Comparison of ENCODE assay signal across 8 cellular contexts in genomic region chr15:83010709-83011270, GRCh38. TPM values are rescaled to one million over a fixed set of nuclear protein-coding genes. Genes with fewer than 3 reads are reported as not detected.
DNase-seq lines count a peak whose midpoint lies in the region; ATAC-seq and TF ChIP-seq lines count a peak whose summit lies in the region.

No MANE protein-coding gene starts in this region.

- peak; percentile 69 for DNase-seq in A172 (ENCODE audit: low spot score)
- peak; percentile 43 for DNase-seq in NCI-H2171 (lab: John Stamatoyannopoulos, UW)
- DNase-seq in choroid plexus epithelial cell (ENCODE audit: low read depth), result peak; percentile 93
- DNase-seq in kidney glomerular epithelial cell (lab: John Stamatoyannopoulos, UW), result peak; percentile 70
- DNase-seq in stimulated activated CD4-positive, alpha-beta T cell treated with anti-CD3 and anti-CD28 coated beads, Interleukin-1b, Interleukin-23, amount 100 ng/mL, for 1 hour (ENCODE audit: low read depth in 2 of 2), result peak; percentile 37 to 59

- H3K4me3 ChIP-seq in choroid plexus epithelial cell (ENCODE audit: low read depth, low read length), result peak overlapping the region; percentile 99

- ATAC-seq in GM18508 (IDR thresholded peaks at IDR 0.05; ENCODE audit: insufficient read depth, unreplicated experiment) (peak; percentile 51), HG03045 (IDR thresholded peaks at IDR 0.05; ENCODE audit: unreplicated experiment) (peak; percentile 62)
- ATAC-seq in activated CD4-positive, CD25-positive, alpha-beta regulatory T cell treated with anti-CD3 and anti-CD28 coated beads, Interleukin-2, amount 50 U/mL, for 24 hours, result peak; percentile 62 to 67

- TF ChIP-seq CTCF in choroid plexus epithelial cell (conservative IDR thresholded peaks at IDR 0.05; ENCODE audit: low read depth, low read length), result peak; percentile 99

RNA-seq across cellular contexts. Expression of gene C15orf40, which starts 0.6 kb away (rescaled TPM):
- total RNA-seq in A172 (2014; rRNA removed; shearing (Covaris generic)), result 11.7 and 15.7 TPM in 2 replicates

RNA-seq across cellular contexts. Expression of gene RAMAC, which starts 24.8 kb away (rescaled TPM):
- total RNA-seq in A172 (2014; rRNA removed; shearing (Covaris generic)), result 43.0 and 46.2 TPM in 2 replicates

RNA-seq across cellular contexts. Expression of gene BTBD1, which starts 56.3 kb away (rescaled TPM):
- 92.6 and 99.4 TPM in 2 replicates for total RNA-seq in A172 (2014; rRNA removed; shearing (Covaris generic))

RNA-seq across cellular contexts. Expression of gene HOMER2, which starts 58.3 kb away (rescaled TPM):
- 26.7 and 34.1 TPM in 2 replicates for total RNA-seq in A172 (2014; rRNA removed; shearing (Covaris generic))

Comparison
In these comparisons a context has a peak if more than half of its experiments do, and no peak if none do; other contexts are left out.
1. Peak in every context shown above with its lines: DNase-seq, ATAC-seq and H3K4me3 ChIP-seq.
2. DNase-seq: peak in every context shown above with its lines; median percentile 93 in choroid plexus epithelial cell; 70 in kidney glomerular epithelial cell; 69 in A172; 48 in stimulated activated CD4-positive, alpha-beta T cell treated with anti-CD3 and anti-CD28 coated beads, Interleukin-1b, Interleukin-23, amount 100 ng/mL, for 1 hour; 43 in NCI-H2171.